In genomic region chr19:9018163-9018875, GRCh38 we compare ENCODE assay signal across 15 cellular contexts. TPM values are rescaled to one million over a fixed set of nuclear protein-coding genes. Genes with fewer than 3 reads are reported as not detected.
A peak's percentile ranks its signal among the peaks of the same experiment; 100 is the strongest.
DNase-seq lines count a peak whose midpoint lies in the region; ATAC-seq, FAIRE-seq and TF ChIP-seq lines count a peak whose summit lies in the region.
"Had no signal": no experiment of that assay in that cellular context is flagged by ENCODE, and none has a peak within 500 bp of the region (broad histone marks: within the 10 kb centered on the region; RNA-seq: fewer than 3 reads in every experiment).

No MANE protein-coding gene starts in this region.

- peak overlapping the region; percentile 19; the same call in 1 of the 2 replicates for H3K9ac ChIP-seq in ES-I3 (ENCODE audit: low read depth, low read length)
- no peak overlapping the region for H3K9ac ChIP-seq in MM.1S (ENCODE audit: low read length)

- H3K9me3 ChIP-seq in A549 = no peaks in the 10 kb centered on the region
- no peaks in the 10 kb centered on the region for H3K9me3 ChIP-seq in ES-I3 (ENCODE audit: control insufficient read depth, insufficient read depth, low read length)
- no peaks in the 10 kb centered on the region for H3K9me3 ChIP-seq in MM.1S (replicated peaks; ENCODE audit: insufficient read depth, low read length)

- peak overlapping the region; percentile 80 to 87 for H3K27ac ChIP-seq in A549
- no peak overlapping the region for H3K27ac ChIP-seq in MM.1S (ENCODE audit: low read length)
- H3K27ac ChIP-seq: SK-N-MC had no signal

- DNase-seq in A549 (ENCODE audit: low read depth in 1 of 2, low spot score in 1 of 2) = peak; percentile 14 to 89
- peak; percentile 94 for DNase-seq in NCI-H226
- DNase-seq in omental fat pad (ENCODE audit: low spot score) = peak; percentile 50
- no peak for DNase-seq in GM13976 (ENCODE audit: low spot score)
- no peak for DNase-seq in MM.1S
- no peak for DNase-seq in effector CD4-positive, alpha-beta T cell
- DNase-seq: CD4-positive, alpha-beta memory T cell; NCI-H1105; NCI-H187 treated with DMSO at 0.1 percent for 48 hours; NCI-H510A treated with DMSO at 0.1 percent for 48 hours; T-helper 1 cell had no signal

- no peak for TF ChIP-seq POLR2A in A549 (IDR thresholded peaks at IDR 0.05; ENCODE audit: low read length)

- TF ChIP-seq CTCF in A549 (IDR thresholded peaks at IDR 0.05) (no peak), omental fat pad (IDR thresholded peaks at IDR 0.05) (no peak), GM13976 (IDR thresholded peaks at IDR 0.05; ENCODE audit: borderline replicate concordance, control extremely low read depth, extremely low read depth, insufficient read depth, missing control alignments) (no peak), MM.1S (IDR thresholded peaks at IDR 0.05; ENCODE audit: low read length) (no peak)

- FAIRE-seq in A549 (lab: Jason Lieb, UNC) = no peak
- FAIRE-seq: HTR-8/SVneo had no signal

- in situ Hi-C loops in GM13976 (cut with MboI; ENCODE audit: low sequenced_read_pairs, unreplicated experiment) = no loop called here

- no peaks in the 10 kb centered on the region for H3F3A ChIP-seq in MM.1S (ENCODE audit: insufficient read depth, low read length)

- no peaks in the 10 kb centered on the region for H3K9me2 ChIP-seq in MM.1S (replicated peaks; ENCODE audit: insufficient read depth, low read length)

- ATAC-seq in A549 = peak; percentile 95 to 98
- ATAC-seq in omental fat pad (ENCODE audit: low FRiP score) = peak; percentile 99

- TF ChIP-seq RAD21 in A549 (conservative IDR thresholded peaks at IDR 0.05 in 1 of 2, IDR thresholded peaks at IDR 0.05 in 1 of 2) = no peak

- H4K20me1 ChIP-seq in MM.1S (ENCODE audit: insufficient read depth, low read length) = no peaks in the 10 kb centered on the region

- H3K4me1 ChIP-seq in A549 (peaks cover 12% of the 10 kb centered on the region), ES-I3 (ENCODE audit: insufficient read depth, low read length) (no peaks in the 10 kb centered on the region), MM.1S (ENCODE audit: low read length) (no peaks in the 10 kb centered on the region)

- 16% methylated on average over 27 of the region's 27 CpGs for WGBS in A549 (ENCODE audit: missing lambda C conversion rate)

- peaks cover 47% of the 10 kb centered on the region for H3K27me3 ChIP-seq in MM.1S (replicated peaks; ENCODE audit: insufficient read depth, low read length)

- POLR2A ChIA-PET in A549 (lab: Yijun Ruan, JAX) = interaction anchor here (1.0 to 1.3 kb wide), 2 partner anchors 32 to 57 kb away, joined by 3 to 4 read pairs; no protein-coding TSS in a partner anchor

- H3K36me3 ChIP-seq in ES-I3 (ENCODE audit: insufficient read depth, low read length) (no peaks in the 10 kb centered on the region), MM.1S (replicated peaks; ENCODE audit: insufficient read depth, low read length) (no peaks in the 10 kb centered on the region)

- H2AFZ ChIP-seq in MM.1S (ENCODE audit: low read length) = no peak overlapping the region

- H3K4me2 ChIP-seq in A549 (peak overlapping the region; percentile 70), MM.1S (ENCODE audit: low read depth, low read length) (no peak overlapping the region)

- TF ChIP-seq EP300 in A549 (IDR thresholded peaks at IDR 0.05) = peak in 1 of 2 experiments; percentile 16; a peak in 1 of 5 replicates

- no peaks in the 10 kb centered on the region for H3K79me2 ChIP-seq in MM.1S (ENCODE audit: low read length)

- H3K4me3 ChIP-seq in A549 = no peak overlapping the region
- H3K4me3 ChIP-seq in MM.1S (ENCODE audit: low read length) = no peak overlapping the region
- H3K4me3 ChIP-seq: SK-N-MC had no signal

- CTCF ChIA-PET in A549 (lab: Yijun Ruan, JAX) = no interaction called here

TF ChIP-seq in A549, 52 proteins besides CTCF, POLR2A, EP300 and RAD21:
- TF ChIP-seq CBX8 (IDR thresholded peaks at IDR 0.05) = no peak
- peak; percentile 53; the same call in 1 of the 2 replicates for TF ChIP-seq MAX (IDR thresholded peaks at IDR 0.05)
- TF ChIP-seq RFX5 (IDR thresholded peaks at IDR 0.05) = no peak
- no peak for TF ChIP-seq FOSL2 (IDR thresholded peaks at IDR 0.05)
- TF ChIP-seq FOSL2 (CRISPR knock-in tag; IDR thresholded peaks at IDR 0.05) = peak; percentile 39
- TF ChIP-seq TFCP2L1 (CRISPR knock-in tag; IDR thresholded peaks at IDR 0.05) = no peak
- TF ChIP-seq MAZ (IDR thresholded peaks at IDR 0.05; ENCODE audit: borderline replicate concordance, low read depth, low read length) = no peak
- TF ChIP-seq, protein P1, sequence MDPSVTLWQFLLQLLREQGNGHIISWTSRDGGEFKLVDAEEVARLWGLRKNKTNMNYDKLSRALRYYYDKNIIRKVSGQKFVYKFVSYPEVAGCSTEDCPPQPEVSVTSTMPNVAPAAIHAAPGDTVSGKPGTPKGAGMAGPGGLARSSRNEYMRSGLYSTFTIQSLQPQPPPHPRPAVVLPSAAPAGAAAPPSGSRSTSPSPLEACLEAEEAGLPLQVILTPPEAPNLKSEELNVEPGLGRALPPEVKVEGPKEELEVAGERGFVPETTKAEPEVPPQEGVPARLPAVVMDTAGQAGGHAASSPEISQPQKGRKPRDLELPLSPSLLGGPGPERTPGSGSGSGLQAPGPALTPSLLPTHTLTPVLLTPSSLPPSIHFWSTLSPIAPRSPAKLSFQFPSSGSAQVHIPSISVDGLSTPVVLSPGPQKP (IDR thresholded peaks at IDR 0.05; ENCODE audit: low read depth, low read length) = no peak
- no peak for TF ChIP-seq HEYL (CRISPR knock-in tag; IDR thresholded peaks at IDR 0.05)
- TF ChIP-seq CEBPB (IDR thresholded peaks at IDR 0.05) = no peak
- TF ChIP-seq USF2 (IDR thresholded peaks at IDR 0.05) = no peak
- TF ChIP-seq GATA3 (IDR thresholded peaks at IDR 0.05; ENCODE audit: borderline replicate concordance) = peak; percentile 46; the same call in 1 of the 2 replicates
- no peak for TF ChIP-seq ESRRA (IDR thresholded peaks at IDR 0.05; ENCODE audit: borderline replicate concordance, low read length)
- TF ChIP-seq, protein P2, sequence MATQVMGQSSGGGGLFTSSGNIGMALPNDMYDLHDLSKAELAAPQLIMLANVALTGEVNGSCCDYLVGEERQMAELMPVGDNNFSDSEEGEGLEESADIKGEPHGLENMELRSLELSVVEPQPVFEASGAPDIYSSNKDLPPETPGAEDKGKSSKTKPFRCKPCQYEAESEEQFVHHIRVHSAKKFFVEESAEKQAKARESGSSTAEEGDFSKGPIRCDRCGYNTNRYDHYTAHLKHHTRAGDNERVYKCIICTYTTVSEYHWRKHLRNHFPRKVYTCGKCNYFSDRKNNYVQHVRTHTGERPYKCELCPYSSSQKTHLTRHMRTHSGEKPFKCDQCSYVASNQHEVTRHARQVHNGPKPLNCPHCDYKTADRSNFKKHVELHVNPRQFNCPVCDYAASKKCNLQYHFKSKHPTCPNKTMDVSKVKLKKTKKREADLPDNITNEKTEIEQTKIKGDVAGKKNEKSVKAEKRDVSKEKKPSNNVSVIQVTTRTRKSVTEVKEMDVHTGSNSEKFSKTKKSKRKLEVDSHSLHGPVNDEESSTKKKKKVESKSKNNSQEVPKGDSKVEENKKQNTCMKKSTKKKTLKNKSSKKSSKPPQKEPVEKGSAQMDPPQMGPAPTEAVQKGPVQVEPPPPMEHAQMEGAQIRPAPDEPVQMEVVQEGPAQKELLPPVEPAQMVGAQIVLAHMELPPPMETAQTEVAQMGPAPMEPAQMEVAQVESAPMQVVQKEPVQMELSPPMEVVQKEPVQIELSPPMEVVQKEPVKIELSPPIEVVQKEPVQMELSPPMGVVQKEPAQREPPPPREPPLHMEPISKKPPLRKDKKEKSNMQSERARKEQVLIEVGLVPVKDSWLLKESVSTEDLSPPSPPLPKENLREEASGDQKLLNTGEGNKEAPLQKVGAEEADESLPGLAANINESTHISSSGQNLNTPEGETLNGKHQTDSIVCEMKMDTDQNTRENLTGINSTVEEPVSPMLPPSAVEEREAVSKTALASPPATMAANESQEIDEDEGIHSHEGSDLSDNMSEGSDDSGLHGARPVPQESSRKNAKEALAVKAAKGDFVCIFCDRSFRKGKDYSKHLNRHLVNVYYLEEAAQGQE (IDR thresholded peaks at IDR 0.05) = no peak
- TF ChIP-seq, protein P3, sequence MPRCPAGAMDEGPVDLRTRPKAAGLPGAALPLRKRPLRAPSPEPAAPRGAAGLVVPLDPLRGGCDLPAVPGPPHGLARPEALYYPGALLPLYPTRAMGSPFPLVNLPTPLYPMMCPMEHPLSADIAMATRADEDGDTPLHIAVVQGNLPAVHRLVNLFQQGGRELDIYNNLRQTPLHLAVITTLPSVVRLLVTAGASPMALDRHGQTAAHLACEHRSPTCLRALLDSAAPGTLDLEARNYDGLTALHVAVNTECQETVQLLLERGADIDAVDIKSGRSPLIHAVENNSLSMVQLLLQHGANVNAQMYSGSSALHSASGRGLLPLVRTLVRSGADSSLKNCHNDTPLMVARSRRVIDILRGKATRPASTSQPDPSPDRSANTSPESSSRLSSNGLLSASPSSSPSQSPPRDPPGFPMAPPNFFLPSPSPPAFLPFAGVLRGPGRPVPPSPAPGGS (IDR thresholded peaks at IDR 0.05) = no peak

RNA-seq across cellular contexts. Expression of gene MUC16, which starts 8.1 kb away (rescaled TPM):
- polyA plus RNA-seq in A549 (2011; rRNA removed) = 0.23 and 0.67 TPM in 2 replicates
- polyA plus RNA-seq in A549 (2012; cell fraction: cytosol; rRNA removed) = 0.04 and 0.05 TPM in 2 replicates
- 0.15 and 0.20 TPM in 2 replicates for polyA plus RNA-seq in A549 (2012; cell fraction: nucleus; rRNA removed)
- 0.01 to 0.03 TPM in 2 of 3 replicates, not detected in the other for polyA plus RNA-seq in A549 (2017; fragmentation: RNase III; extraction: RNeasy Plus Mini Kit Qiagen cat#74134 plus additional on column Dnase treatment)
- 0.78 and 0.83 TPM in 2 replicates for polyA minus RNA-seq in A549 (2011; rRNA and poly(A)+ RNA removed)
- 100 to 1,000 TPM in 2 of 4 donors, 10 to 100 TPM in 1, under 1 TPM in 1; 0.63 to 129 (median 86.7) TPM for total RNA-seq in omental fat pad
- total RNA-seq: CD4-positive, alpha-beta memory T cell; H4 had no signal
- polyA plus RNA-seq: CD4-positive, alpha-beta memory T cell had no signal

Comparison
In these comparisons a context has a peak if more than half of its experiments do, and no peak if none do; other contexts are left out.
1. DNase-seq: peak in A549 (2 of 2), NCI-H226 (single experiment) and omental fat pad (single experiment); none in GM13976 (single experiment), MM.1S (single experiment) and effector CD4-positive, alpha-beta T cell (single experiment).